15 cellular contexts compared by ENCODE assay signal in the genomic region with DNA sequence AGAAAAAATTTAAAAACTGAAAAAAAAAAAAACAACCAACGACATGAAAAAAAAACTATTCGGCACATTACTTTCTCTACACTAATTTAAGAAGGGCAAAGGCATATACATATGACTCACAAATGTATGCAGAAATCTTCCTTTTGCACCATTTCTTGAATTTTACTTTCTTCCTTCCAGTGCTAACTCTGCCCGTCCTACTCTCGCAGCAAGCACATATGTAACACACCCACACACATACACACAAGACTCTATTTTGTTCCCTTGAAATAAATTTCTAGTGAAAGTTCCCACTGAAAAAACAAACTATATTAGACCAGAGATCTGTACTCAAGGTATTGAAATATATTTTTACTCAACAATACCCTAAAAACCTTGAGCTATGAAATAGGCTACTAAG. TPM values are rescaled to one million over a fixed set of nuclear protein-coding genes. Genes with fewer than 3 reads are reported as not detected.
DNase-seq lines count a peak whose midpoint lies in the region; ATAC-seq and TF ChIP-seq lines count a peak whose summit lies in the region.
"Had no signal": no experiment of that assay in that cellular context is flagged by ENCODE, and none has a peak within 500 bp of the region (broad histone marks: within the 10 kb centered on the region; RNA-seq: fewer than 3 reads in every experiment).

No MANE protein-coding gene starts in this region.

- peak overlapping the region; percentile 75 for H3K4me3 Mint-ChIP-seq in T-helper 2 cell treated with Interferon-gamma antibody and Interleukin-4, amounts not matched to agents 5 μg/mL and 100 μg/mL, for 36 hours
- peak overlapping the region; percentile 55 to 100 (median 81) for H3K4me3 Mint-ChIP-seq in CD8-positive, alpha-beta memory T cell
- H3K4me3 Mint-ChIP-seq in activated naive CD8-positive, alpha-beta T cell = peak overlapping the region; percentile 93
- peak overlapping the region; percentile 79 to 100 (median 96) for H3K4me3 Mint-ChIP-seq in naive thymus-derived CD4-positive, alpha-beta T cell

- intact Hi-C loops in naive thymus-derived CD4-positive, alpha-beta T cell (cut with micrococcal nuclease) = loop anchor here in 1 of 2 donors (1.0 to 2.0 kb wide), 2 partner anchors 16 to 50 kb away; no protein-coding TSS in a partner anchor

- no peak for ATAC-seq in naive thymus-derived CD4-positive, alpha-beta T cell

- POLR2A ChIA-PET in CD8-positive, alpha-beta memory T cell (lab: Charles Lee) = interaction anchor here (5.3 kb wide), 1 partner anchor 14 kb away, joined by 35 read pairs; the partner anchor contains the start of gene BTG1
- POLR2A ChIA-PET in naive thymus-derived CD4-positive, alpha-beta T cell (lab: Charles Lee) = interaction anchor here (0.7 to 12.8 kb wide), 17 partner anchors 9 to 140 kb away, joined by 3 to 267 read pairs (median 6); partner anchors contain the start of gene BTG1

- H3K27ac ChIP-seq in CD8-positive, alpha-beta memory T cell (ENCODE audit: low read depth, low read length) = no peak overlapping the region
- H3K27ac ChIP-seq in naive thymus-derived CD4-positive, alpha-beta T cell (ENCODE audit: low read depth, low read length) = peak overlapping the region; percentile 91

- peaks cover 42% of the 10 kb centered on the region for H3K36me3 Mint-ChIP-seq in T-helper 2 cell treated with Interferon-gamma antibody and Interleukin-4, amounts not matched to agents 5 μg/mL and 100 μg/mL, for 36 hours (ENCODE audit: low read depth)
- H3K36me3 Mint-ChIP-seq in CD8-positive, alpha-beta memory T cell = peaks cover 17 to 69% (median 29%) of the 10 kb centered on the region in 3 donors
- peaks cover 26% of the 10 kb centered on the region for H3K36me3 Mint-ChIP-seq in activated naive CD8-positive, alpha-beta T cell
- H3K36me3 Mint-ChIP-seq in naive thymus-derived CD4-positive, alpha-beta T cell = peaks cover 5 to 32% (median 29%) of the 10 kb centered on the region in 5 donors

- no peak for TF ChIP-seq CTCF in GM13977 (IDR thresholded peaks at IDR 0.05; ENCODE audit: extremely low read depth, insufficient read depth, missing control alignments)

- H3K9me3 Mint-ChIP-seq in T-helper 2 cell treated with Interferon-gamma antibody and Interleukin-4, amounts not matched to agents 5 μg/mL and 100 μg/mL, for 36 hours = no peaks in the 10 kb centered on the region
- H3K9me3 Mint-ChIP-seq in CD8-positive, alpha-beta memory T cell = peaks cover 0 to 3% (median 0%) of the 10 kb centered on the region in 5 donors
- no peaks in the 10 kb centered on the region for H3K9me3 Mint-ChIP-seq in activated naive CD8-positive, alpha-beta T cell (ENCODE audit: low read depth)
- H3K9me3 Mint-ChIP-seq in naive thymus-derived CD4-positive, alpha-beta T cell = peaks cover 0 to 6% (median 0%) of the 10 kb centered on the region in 11 donors

- H3K4me1 ChIP-seq in CD8-positive, alpha-beta memory T cell (ENCODE audit: insufficient read depth, low read length) = peaks cover 86% of the 10 kb centered on the region
- H3K4me1 ChIP-seq in naive thymus-derived CD4-positive, alpha-beta T cell (ENCODE audit: control insufficient read depth in 2 of 2, insufficient read depth in 2 of 2, low read length in 2 of 2) = peaks cover 49 to 78% of the 10 kb centered on the region in 2 donors

- peak overlapping the region; percentile 80 for H3K27ac Mint-ChIP-seq in T-helper 2 cell treated with Interferon-gamma antibody and Interleukin-4, amounts not matched to agents 5 μg/mL and 100 μg/mL, for 36 hours
- peak overlapping the region; percentile 4 to 96 (median 82) for H3K27ac Mint-ChIP-seq in CD8-positive, alpha-beta memory T cell
- peak overlapping the region; percentile 96 for H3K27ac Mint-ChIP-seq in activated naive CD8-positive, alpha-beta T cell
- peak overlapping the region; percentile 87 to 100 (median 93) for H3K27ac Mint-ChIP-seq in naive thymus-derived CD4-positive, alpha-beta T cell

- CTCF ChIA-PET in CD8-positive, alpha-beta memory T cell (lab: Charles Lee) = interaction anchor here (1.8 kb wide), 1 partner anchor 14 kb away, joined by 7 read pairs; the partner anchor contains the start of gene BTG1
- CTCF ChIA-PET in naive thymus-derived CD4-positive, alpha-beta T cell (lab: Charles Lee) = interaction anchor here (0.6 to 1.1 kb wide), 2 partner anchors 46 to 265 kb away, joined by 4 to 6 read pairs; no protein-coding TSS in a partner anchor

- no peaks in the 10 kb centered on the region for H3K9me3 ChIP-seq in CD8-positive, alpha-beta memory T cell (ENCODE audit: low read length)
- no peaks in the 10 kb centered on the region for H3K9me3 ChIP-seq in naive thymus-derived CD4-positive, alpha-beta T cell (ENCODE audit: control insufficient read depth in 2 of 3, low read length in 3 of 3)
- H3K9me3 ChIP-seq: tibial nerve had no signal

- H3K27me3 ChIP-seq in CD8-positive, alpha-beta memory T cell (ENCODE audit: insufficient read depth, low read length, poor library complexity, severe bottlenecking) = no peaks in the 10 kb centered on the region
- H3K27me3 ChIP-seq in naive thymus-derived CD4-positive, alpha-beta T cell (ENCODE audit: control insufficient read depth in 2 of 2, insufficient read depth in 2 of 2, low read length in 2 of 2) = no peaks in the 10 kb centered on the region
- H3K27me3 ChIP-seq: tibial nerve had no signal

- H3K36me3 ChIP-seq in CD8-positive, alpha-beta memory T cell (ENCODE audit: insufficient read depth, low read length) = no peaks in the 10 kb centered on the region
- no peaks in the 10 kb centered on the region for H3K36me3 ChIP-seq in naive thymus-derived CD4-positive, alpha-beta T cell (ENCODE audit: control insufficient read depth in 2 of 3, insufficient read depth in 3 of 3, low read length in 3 of 3)

- H3K4me3 ChIP-seq in CD8-positive, alpha-beta memory T cell (ENCODE audit: low read length) = peak overlapping the region; percentile 22
- H3K4me3 ChIP-seq in naive thymus-derived CD4-positive, alpha-beta T cell (ENCODE audit: low read length) = peak overlapping the region; percentile 10
- H3K4me3 ChIP-seq: tibial nerve had no signal

- peaks cover 61% of the 10 kb centered on the region for H3K4me1 Mint-ChIP-seq in T-helper 2 cell treated with Interferon-gamma antibody and Interleukin-4, amounts not matched to agents 5 μg/mL and 100 μg/mL, for 36 hours (ENCODE audit: low read depth)
- H3K4me1 Mint-ChIP-seq in CD8-positive, alpha-beta memory T cell = peaks cover 76 to 86% (median 84%) of the 10 kb centered on the region in 3 donors
- H3K4me1 Mint-ChIP-seq in activated naive CD8-positive, alpha-beta T cell (ENCODE audit: low read depth) = peaks cover 90% of the 10 kb centered on the region
- H3K4me1 Mint-ChIP-seq in naive thymus-derived CD4-positive, alpha-beta T cell = peaks cover 69 to 100% (median 86%) of the 10 kb centered on the region in 7 donors

- DNase-seq in T-helper 2 cell treated with Interferon-gamma antibody and Interleukin-4, amounts not matched to agents 5 μg/mL and 100 μg/mL, for 36 hours (ENCODE audit: low spot score) = no peak
- DNase-seq in T-helper 2 cell = no peak
- DNase-seq in CD8-positive, alpha-beta memory T cell = no peak
- no peak for DNase-seq in naive thymus-derived CD4-positive, alpha-beta T cell
- DNase-seq in NCI-H2107 treated with DMSO at 0.1 percent for 48 hours (lab: John Stamatoyannopoulos, UW; ENCODE audit: unreplicated experiment) = no peak
- no peak for DNase-seq in NCI-H1436 (lab: John Stamatoyannopoulos, UW)
- DNase-seq in GM13977 (ENCODE audit: low spot score) = no peak
- DNase-seq: activated effector memory CD4-positive, alpha-beta T cell treated with Interleukin-2 at 50 U/mL for 16 hours; erythroblast; HCEC 1CT; head of caudate nucleus; NCI-H2171 treated with DMSO at 0.1 percent for 48 hours; SHP77 treated with DMSO at 0.1 percent for 48 hours had no signal

- H3K27me3 Mint-ChIP-seq in T-helper 2 cell treated with Interferon-gamma antibody and Interleukin-4, amounts not matched to agents 5 μg/mL and 100 μg/mL, for 36 hours (ENCODE audit: low read depth) = no peaks in the 10 kb centered on the region
- H3K27me3 Mint-ChIP-seq in CD8-positive, alpha-beta memory T cell = no peaks in the 10 kb centered on the region
- no peaks in the 10 kb centered on the region for H3K27me3 Mint-ChIP-seq in activated naive CD8-positive, alpha-beta T cell
- H3K27me3 Mint-ChIP-seq in naive thymus-derived CD4-positive, alpha-beta T cell = no peaks in the 10 kb centered on the region

- in situ Hi-C loops in GM13977 (cut with MboI; ENCODE audit: low pct_unique_long_range_greater_than_20kb, low sequenced_read_pairs, unreplicated experiment) = loop anchor here (10.0 to 25.0 kb wide), 4 partner anchors 316 to 744 kb away; no protein-coding TSS in a partner anchor

RNA-seq across cellular contexts. Expression of gene BTG1, which starts 14.6 kb away (rescaled TPM):
- 100 to 1,000 TPM in 1 of 2 experiments, 10 to 100 TPM in 1; 98.3 to 103 TPM for total RNA-seq in CD8-positive, alpha-beta memory T cell
- polyA plus RNA-seq in CD8-positive, alpha-beta memory T cell = 748 TPM
- total RNA-seq in naive thymus-derived CD4-positive, alpha-beta T cell = 1,000 to 10,000 TPM in 2 of 5 experiments, 100 to 1,000 TPM in 3; 188 to 1,246 (median 571) TPM
- polyA plus RNA-seq in naive thymus-derived CD4-positive, alpha-beta T cell = 100 to 1,000 TPM; 479 to 649 TPM
